1 cellular context compared by ENCODE assay signal in genomic region chr22:23893957-23894709, GRCh38.
A peak's percentile ranks its signal among the peaks of the same experiment; 100 is the strongest.
TF ChIP-seq lines count a peak whose summit lies in the region.

Gene MIF (plus strand): TSS chr22:23894383. CDS start chr22:23894475, 92 bp downstream.

TF ChIP-seq in HepG2, 621 proteins besides CTCF, POLR2A, EP300 and RAD21 (continued from another document and continues in another):
- TF ChIP-seq HNF1A (IDR thresholded peaks at IDR 0.05; ENCODE audit: low read depth) (no peak), HNF1A (CRISPR knock-in tag; IDR thresholded peaks at IDR 0.05; ENCODE audit: borderline replicate concordance) (no peak; the same call in 1 of the 2 replicates), ZFP90 (CRISPR knock-in tag; IDR thresholded peaks at IDR 0.05; ENCODE audit: borderline replicate concordance) (0 out of 2 replicates have a peak, but pooled peaks have one; percentile 39), ZNF142 (CRISPR knock-in tag; IDR thresholded peaks at IDR 0.05) (no peak; the same call in 1 of the 2 replicates), ZNF547 (CRISPR knock-in tag; IDR thresholded peaks at IDR 0.05) (0 out of 2 replicates have a peak, but pooled peaks have one; percentile 21), PAXIP1 (CRISPR knock-in tag; conservative IDR thresholded peaks at IDR 0.05) (peak; percentile 59), NRL (CRISPR knock-in tag; IDR thresholded peaks at IDR 0.05; ENCODE audit: borderline replicate concordance) (peak; percentile 12), FIP1L1 (IDR thresholded peaks at IDR 0.05; ENCODE audit: borderline replicate concordance, insufficient read depth, low read depth, low read length) (peak; percentile 64; the same call in 1 of the 2 replicates), PHF8 (CRISPR knock-in tag; IDR thresholded peaks at IDR 0.05) (peak; percentile 72), POGK (CRISPR knock-in tag; conservative IDR thresholded peaks at IDR 0.05) (peak; percentile 8; the same call in 1 of the 2 replicates), CREB1 (IDR thresholded peaks at IDR 0.05) (peak; percentile 63; the same call in 1 of the 2 replicates), CREB1 (CRISPR knock-in tag; IDR thresholded peaks at IDR 0.05) (peak; percentile 20; the same call in 1 of the 2 replicates), NCOA1 (CRISPR knock-in tag; IDR thresholded peaks at IDR 0.05) (peak; percentile 85; the same call in 1 of the 2 replicates), ZNF891 (CRISPR knock-in tag; IDR thresholded peaks at IDR 0.05) (no peak; the same call in 1 of the 2 replicates), KDM2A (CRISPR knock-in tag; IDR thresholded peaks at IDR 0.05; ENCODE audit: borderline replicate concordance, low read depth) (peak; percentile 87), TMF1 (CRISPR knock-in tag; IDR thresholded peaks at IDR 0.05; ENCODE audit: low read depth) (peak; percentile 65; the same call in 1 of the 2 replicates), DZIP1 (CRISPR knock-in tag; IDR thresholded peaks at IDR 0.05) (peak; percentile 51; the same call in 1 of the 2 replicates), ZNF414 (CRISPR knock-in tag; IDR thresholded peaks at IDR 0.05) (peak; percentile 99), ZNF703 (CRISPR knock-in tag; IDR thresholded peaks at IDR 0.05; ENCODE audit: borderline replicate concordance) (no peak), MIXL1 (CRISPR knock-in tag; IDR thresholded peaks at IDR 0.05) (no peak), SP1 (IDR thresholded peaks at IDR 0.05) (no peak), SP1 (CRISPR knock-in tag; IDR thresholded peaks at IDR 0.05) (peak; percentile 69; the same call in 1 of the 2 replicates), SMAD1 (CRISPR knock-in tag; IDR thresholded peaks at IDR 0.05; ENCODE audit: borderline replicate concordance, low read depth) (no peak), TOPORS (CRISPR knock-in tag; IDR thresholded peaks at IDR 0.05) (no peak), SRY (CRISPR knock-in tag; IDR thresholded peaks at IDR 0.05) (peak; percentile 91), KDM5B (CRISPR knock-in tag; IDR thresholded peaks at IDR 0.05; ENCODE audit: borderline replicate concordance) (peak; percentile 74; the same call in 1 of the 2 replicates), ETV5 (CRISPR knock-in tag; IDR thresholded peaks at IDR 0.05; ENCODE audit: borderline replicate concordance) (no peak; the same call in 1 of the 2 replicates), ZNF792 (CRISPR knock-in tag; IDR thresholded peaks at IDR 0.05) (peak; percentile 41; the same call in 1 of the 2 replicates), ZNF512 (CRISPR knock-in tag; IDR thresholded peaks at IDR 0.05) (no peak), ATF7 (IDR thresholded peaks at IDR 0.05) (no peak), ATF7 (CRISPR knock-in tag; IDR thresholded peaks at IDR 0.05) (peak; percentile 26; the same call in 1 of the 2 replicates), CBX5 (CRISPR knock-in tag; IDR thresholded peaks at IDR 0.05; ENCODE audit: borderline replicate concordance) (peak; percentile 19; the same call in 1 of the 2 replicates), MTERF4 (CRISPR knock-in tag; IDR thresholded peaks at IDR 0.05) (peak; percentile 78; the same call in 1 of the 2 replicates), ZNF788 (CRISPR knock-in tag; IDR thresholded peaks at IDR 0.05; ENCODE audit: borderline replicate concordance) (peak; percentile 82), ZSCAN31 (CRISPR knock-in tag; IDR thresholded peaks at IDR 0.05; ENCODE audit: low read depth) (peak; percentile 94), ELF1 (CRISPR knock-in tag; IDR thresholded peaks at IDR 0.05) (peak; percentile 90), SMAD9 (CRISPR knock-in tag; IDR thresholded peaks at IDR 0.05) (no peak), ZNF331 (CRISPR knock-in tag; IDR thresholded peaks at IDR 0.05) (0 out of 2 replicates have a peak, but pooled peaks have one; percentile 42)
